Comparison of ENCODE assay signal across 1 cellular context in genomic region chr18:55910328-55910727, GRCh38.
TF ChIP-seq lines count a peak whose summit lies in the region.

No MANE protein-coding gene starts in this region.

TF ChIP-seq in IMR-90, 13 proteins besides CTCF, POLR2A, EP300 and RAD21 (continued from another document):
- TF ChIP-seq USF2 (IDR thresholded peaks at IDR 0.05; ENCODE audit: low read depth, low read length) (no peak), ELK1 (IDR thresholded peaks at IDR 0.05; ENCODE audit: borderline replicate concordance, low read depth, low read length) (no peak), CEBPB (IDR thresholded peaks at IDR 0.05; ENCODE audit: low read depth, low read length) (no peak), MAFK (IDR thresholded peaks at IDR 0.05; ENCODE audit: low read depth, low read length) (no peak)
